12 cellular contexts compared by ENCODE assay signal in genomic region chr22:31046591-31047226, GRCh38. TPM values are rescaled to one million over a fixed set of nuclear protein-coding genes. Genes with fewer than 3 reads are reported as not detected.
DNase-seq lines count a peak whose midpoint lies in the region; ATAC-seq and TF ChIP-seq lines count a peak whose summit lies in the region.
"Had no signal": no experiment of that assay in that cellular context is flagged by ENCODE, and none has a peak within 500 bp of the region (broad histone marks: within the 10 kb centered on the region; RNA-seq: fewer than 3 reads in every experiment).

No MANE protein-coding gene starts in this region.

- no peaks in the 10 kb centered on the region for H3K4me1 Mint-ChIP-seq in activated CD4-positive, alpha-beta memory T cell treated with anti-CD3 and anti-CD28 coated beads for 36 hours (ENCODE audit: low read depth)

- ATAC-seq in gastrocnemius medialis (peak; percentile 75 to 85), HG02763 (IDR thresholded peaks at IDR 0.05; ENCODE audit: unreplicated experiment) (no peak), GM21390 (IDR thresholded peaks at IDR 0.05; ENCODE audit: unreplicated experiment) (no peak)
- ATAC-seq: activated T-cell treated with anti-CD3 and anti-CD28 coated beads, Interleukin-2, amount 50 U/mL, for 4 hours had no signal

- H3K27me3 ChIP-seq in gastrocnemius medialis, result no peaks in the 10 kb centered on the region

- CTCF ChIA-PET in activated CD4-positive, alpha-beta memory T cell treated with anti-CD3 and anti-CD28 coated beads for 36 hours (lab: Charles Lee), result no interaction called here

- no peaks in the 10 kb centered on the region for H3K36me3 Mint-ChIP-seq in activated CD4-positive, alpha-beta memory T cell treated with anti-CD3 and anti-CD28 coated beads for 36 hours

- H3K9me3 ChIP-seq in gastrocnemius medialis, result no peaks in the 10 kb centered on the region

- no peaks in the 10 kb centered on the region for H3K9me3 Mint-ChIP-seq in activated CD4-positive, alpha-beta memory T cell treated with anti-CD3 and anti-CD28 coated beads for 36 hours
- H3K9me3 Mint-ChIP-seq: activated T-cell treated with anti-CD3 and anti-CD28 coated beads, Interleukin-2, amount 50 U/mL, for 4 hours; stimulated activated naive CD8-positive, alpha-beta T cell treated with anti-CD3 and anti-CD28 coated beads, Interleukin-15, Interleukin-2, amounts not matched to agents 100 ng/mL and 50 ng/mL, for 24 hours had no signal

- no peak overlapping the region for H3K4me3 ChIP-seq in gastrocnemius medialis
- H3K4me3 ChIP-seq: SK-N-MC had no signal

- no peak overlapping the region for H3K27ac Mint-ChIP-seq in activated CD4-positive, alpha-beta memory T cell treated with anti-CD3 and anti-CD28 coated beads for 36 hours
- H3K27ac Mint-ChIP-seq: stimulated activated naive CD8-positive, alpha-beta T cell treated with anti-CD3 and anti-CD28 coated beads, Interleukin-15, Interleukin-2, amounts not matched to agents 100 ng/mL and 50 ng/mL, for 24 hours had no signal

- H3K4me1 ChIP-seq in gastrocnemius medialis, result peaks cover 14 to 22% of the 10 kb centered on the region in 2 donors

- H3K27ac ChIP-seq in gastrocnemius medialis, result peak overlapping the region; percentile 60 to 83 (median 70)
- H3K27ac ChIP-seq: SK-N-MC had no signal

- POLR2A ChIA-PET in activated CD4-positive, alpha-beta memory T cell treated with anti-CD3 and anti-CD28 coated beads for 36 hours (lab: Charles Lee), result no interaction called here

- in situ Hi-C loops in gastrocnemius medialis (cut with MboI; ENCODE audit: low sequenced_read_pairs in 4 of 4), result no loop called here

- no peak overlapping the region for H3K4me3 Mint-ChIP-seq in activated CD4-positive, alpha-beta memory T cell treated with anti-CD3 and anti-CD28 coated beads for 36 hours
- H3K4me3 Mint-ChIP-seq: activated T-cell treated with anti-CD3 and anti-CD28 coated beads, Interleukin-2, amount 50 U/mL, for 4 hours; stimulated activated naive CD8-positive, alpha-beta T cell treated with anti-CD3 and anti-CD28 coated beads, Interleukin-15, Interleukin-2, amounts not matched to agents 100 ng/mL and 50 ng/mL, for 24 hours had no signal

- intact Hi-C loops in gastrocnemius medialis (cut with DNase I; ENCODE audit: low total_unique reads), result no loop called here
- intact Hi-C loops in activated CD4-positive, alpha-beta memory T cell treated with anti-CD3 and anti-CD28 coated beads for 36 hours (cut with micrococcal nuclease), result no loop called here

- H3K27me3 Mint-ChIP-seq in activated CD4-positive, alpha-beta memory T cell treated with anti-CD3 and anti-CD28 coated beads for 36 hours, result peaks cover 2% of the 10 kb centered on the region
- H3K27me3 Mint-ChIP-seq: stimulated activated naive CD8-positive, alpha-beta T cell treated with anti-CD3 and anti-CD28 coated beads, Interleukin-15, Interleukin-2, amounts not matched to agents 100 ng/mL and 50 ng/mL, for 24 hours had no signal

- TF ChIP-seq POLR2A in gastrocnemius medialis (IDR thresholded peaks at IDR 0.05), result no peak

- DNase-seq in NCI-H1092 treated with DMSO at 0.1 percent for 48 hours (lab: John Stamatoyannopoulos, UW), result peak; percentile 70
- DNase-seq in dermis blood vessel endothelial cell, result peak; percentile 95
- peak; percentile 82 for DNase-seq in left kidney (ENCODE audit: low read depth, low spot score)
- DNase-seq in gastrocnemius medialis, result peak; percentile 30 to 46
- no peak for DNase-seq in activated CD4-positive, alpha-beta memory T cell treated with anti-CD3 and anti-CD28 coated beads for 36 hours
- no peak for DNase-seq in OCI-M2 (lab: John Stamatoyannopoulos, UW; ENCODE audit: unreplicated experiment)
- DNase-seq: activated T-cell treated with anti-CD3 and anti-CD28 coated beads, Interleukin-2, amount 50 U/mL, for 4 hours; DND-41 had no signal

- H3K36me3 ChIP-seq in gastrocnemius medialis, result no peaks in the 10 kb centered on the region

- no peak for TF ChIP-seq CTCF in gastrocnemius medialis (IDR thresholded peaks at IDR 0.05 in 4 of 5, conservative IDR thresholded peaks at IDR 0.05 in 1 of 5)

RNA-seq across cellular contexts. Expression of gene SMTN, which starts 34.4 kb away (rescaled TPM):
- total RNA-seq in dermis blood vessel endothelial cell (269 and 319 TPM in 2 replicates), gastrocnemius medialis (100 to 1,000 TPM in 1 of 4 donors, 10 to 100 TPM in 3; 39.5 to 104 (median 45.3) TPM)
- total RNA-seq in activated CD4-positive, alpha-beta memory T cell treated with anti-CD3 and anti-CD28 coated beads for 36 hours, result 10 to 100 TPM; 55.1 to 57.4 TPM

Comparison
In these comparisons a context has a peak if more than half of its experiments do, and no peak if none do; other contexts are left out.
1. DNase-seq: peak in NCI-H1092 treated with DMSO at 0.1 percent for 48 hours (single experiment), dermis blood vessel endothelial cell (single experiment), left kidney (single experiment) and gastrocnemius medialis (2 of 2); none in activated CD4-positive, alpha-beta memory T cell treated with anti-CD3 and anti-CD28 coated beads for 36 hours (single experiment) and OCI-M2 (single experiment).
2. ATAC-seq: peak in gastrocnemius medialis (2 of 2); none in HG02763 (single experiment) and GM21390 (single experiment).